In the genomic region with DNA sequence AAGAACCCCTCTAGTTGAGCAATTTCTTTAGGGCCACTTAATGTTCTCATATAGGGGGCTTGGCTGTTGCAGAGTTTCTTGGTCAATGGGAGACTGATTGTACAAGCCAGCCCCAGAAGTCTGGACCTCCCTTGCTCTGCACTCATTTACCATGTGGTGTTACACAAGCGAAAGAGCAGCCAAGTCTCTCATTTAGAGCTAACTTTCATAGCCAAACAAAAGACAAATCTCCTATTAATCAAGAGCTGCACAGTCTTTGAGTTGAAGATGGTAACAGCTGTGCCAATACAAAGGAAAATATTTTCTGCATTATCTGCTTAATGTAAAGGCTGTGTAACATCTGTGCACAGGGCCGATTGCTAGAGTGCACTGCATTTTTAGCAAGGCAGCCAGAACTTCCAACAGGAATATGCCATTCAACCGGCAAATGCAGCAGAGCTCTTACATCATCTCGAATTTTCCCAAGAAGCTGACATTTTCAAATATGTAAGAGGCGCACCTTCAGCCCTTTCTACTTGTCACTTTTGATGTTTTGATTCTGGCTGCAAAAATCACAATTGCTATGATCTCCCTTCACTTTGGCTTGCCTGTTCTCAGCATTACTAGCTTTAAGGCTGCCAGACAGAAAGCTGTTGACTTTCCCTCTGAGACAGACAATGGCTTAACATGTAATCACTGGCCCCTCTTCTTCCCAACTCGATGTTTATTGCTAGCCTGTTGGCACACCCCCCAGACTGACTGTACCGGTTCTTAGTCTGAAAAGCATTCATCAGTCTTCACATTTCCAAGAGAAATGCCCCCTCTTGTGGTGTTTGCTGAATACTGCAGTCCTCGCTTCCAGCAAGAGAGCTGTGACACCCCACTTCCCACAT, we compare ENCODE assay signal across 8 cellular contexts.
DNase-seq lines count a peak whose midpoint lies in the region; ATAC-seq, FAIRE-seq and TF ChIP-seq lines count a peak whose summit lies in the region.

No MANE protein-coding gene starts in this region.

- peak; percentile 84 for TF ChIP-seq RAD21 in GM12878 (IDR thresholded peaks at IDR 0.05; ENCODE audit: insufficient read depth, low read depth, low read length)

- SMC1A ChIA-PET in GM12878 (lab: Charles Lee; ENCODE audit: uncharacterized antibody, unreplicated experiment) = interaction anchor here (0.6 to 4.8 kb wide), 54 partner anchors 9 to 883 kb away, joined by 3 to 26 read pairs (median 4); no protein-coding TSS in a partner anchor

- H3K4me2 ChIP-seq in GM12878 (ENCODE audit: control insufficient read depth, insufficient read depth) = no peak overlapping the region

- WGBS in GM12878 (ENCODE audit: insufficient coverage, insufficient replicate concordance, low lambda C conversion rate, missing lambda C conversion rate) = 25% methylated on average over 8 of the region's 8 CpGs

- H3K27me3 ChIP-seq in GM12878 (replicated peaks in 1 of 2; ENCODE audit: control insufficient read depth in 2 of 2, insufficient read depth in 2 of 2, low read length in 1 of 2) = no peaks in the 10 kb centered on the region
- H3K27me3 ChIP-seq in skeletal muscle tissue (ENCODE audit: control insufficient read depth in 3 of 3, insufficient read depth in 3 of 3, low read length in 3 of 3) = no peaks in the 10 kb centered on the region

- DNase-seq in NCI-H187 treated with DMSO at 0.1 percent for 48 hours (lab: John Stamatoyannopoulos, UW) = peak; percentile 7
- peak; percentile 62 for DNase-seq in T1000 (lab: John Stamatoyannopoulos, UW)
- peak; percentile 51 for DNase-seq in GM12878 (ENCODE audit: low read depth, low spot score)
- DNase-seq in iPS DF 19.7 (ENCODE audit: low read depth, low spot score) = peak; percentile 56

- peak overlapping the region; percentile 75 for H2AFZ ChIP-seq in GM12878 (ENCODE audit: control insufficient read depth, low read depth, low read length)

- no peaks in the 10 kb centered on the region for H3K36me3 ChIP-seq in GM12878 (ENCODE audit: control insufficient read depth in 2 of 2, insufficient read depth in 2 of 2, low read length in 1 of 2)
- no peaks in the 10 kb centered on the region for H3K36me3 ChIP-seq in skeletal muscle tissue (ENCODE audit: control insufficient read depth in 3 of 3, insufficient read depth in 3 of 3, low read length in 3 of 3)

- in situ Hi-C loops in GM12878 (cut with MboI) = no loop called here

- no peaks in the 10 kb centered on the region for H3K79me2 ChIP-seq in GM12878 (ENCODE audit: control insufficient read depth, insufficient read depth, low read length)

- TF ChIP-seq CTCF in 22Rv1 (IDR thresholded peaks at IDR 0.05) (peak; percentile 75), GM12878 (IDR thresholded peaks at IDR 0.05 in 2 of 3, conservative IDR thresholded peaks at IDR 0.05 in 1 of 3; ENCODE audit: control insufficient read depth in 2 of 3, extremely low read depth in 1 of 3, insufficient read depth in 1 of 3, low read depth in 3 of 3, low read length in 3 of 3) (peak; percentile 88 to 91 (median 89))

- intact Hi-C loops in GM12878 (cut with micrococcal nuclease; ENCODE audit: unreplicated experiment) = loop anchor here (5.0 to 10.0 kb wide), 3 partner anchors 209 to 959 kb away; no protein-coding TSS in a partner anchor

- TF ChIP-seq EP300 in GM12878 (IDR thresholded peaks at IDR 0.05; ENCODE audit: borderline replicate concordance in 1 of 2, control insufficient read depth in 1 of 2, low read depth in 2 of 2, low read length in 2 of 2) = no peak

- no peaks in the 10 kb centered on the region; the same call in 1 of the 2 replicates for H3K4me1 ChIP-seq in GM12878 (ENCODE audit: control insufficient read depth, insufficient read depth, low read length)
- H3K4me1 ChIP-seq in skeletal muscle tissue (ENCODE audit: control insufficient read depth in 3 of 3, insufficient read depth in 3 of 3, low read length in 3 of 3) = peaks cover 0 to 11% (median 9%) of the 10 kb centered on the region in 3 donors

- FAIRE-seq in GM12878 (lab: Jason Lieb, UNC) = peak; percentile 57

- H4K20me1 ChIP-seq in GM12878 (ENCODE audit: control insufficient read depth, insufficient read depth) = no peaks in the 10 kb centered on the region

- POLR2A ChIA-PET in GM12878 (lab: Charles Lee) = interaction anchor here (0.8 to 1.3 kb wide), 4 partner anchors 16 to 87 kb away, joined by 3 to 7 read pairs (median 4); no protein-coding TSS in a partner anchor

- no peak for TF ChIP-seq POLR2A in GM12878 (IDR thresholded peaks at IDR 0.05; ENCODE audit: low read depth, low read length)

- ATAC-seq in GM18499 (IDR thresholded peaks at IDR 0.05; ENCODE audit: insufficient read depth, unreplicated experiment) = peak; percentile 72
- ATAC-seq in HG02938 (IDR thresholded peaks at IDR 0.05; ENCODE audit: unreplicated experiment) = peak; percentile 93
- ATAC-seq in GM12878 = peak; percentile 96

- H3K9me3 ChIP-seq in GM12878 (replicated peaks; ENCODE audit: control insufficient read depth, insufficient read depth, low read length) (no peaks in the 10 kb centered on the region), skeletal muscle tissue (ENCODE audit: control insufficient read depth in 3 of 3, low read length in 3 of 3) (no peaks in the 10 kb centered on the region)

- RAD21 ChIA-PET in GM12878 (lab: Charles Lee; ENCODE audit: unreplicated experiment) = interaction anchor here (0.5 to 3.7 kb wide), 54 partner anchors 9 to 953 kb away, joined by 3 to 19 read pairs (median 4); no protein-coding TSS in a partner anchor

- H3K4me3 ChIP-seq in GM12878 (no peak overlapping the region), skeletal muscle tissue (ENCODE audit: low read length in 3 of 3) (peak overlapping the region in 2 of 3 donors; percentile 41 to 52)

- CTCF ChIA-PET in GM12878 (lab: Yijun Ruan, JAX) = interaction anchor here (0.6 to 4.9 kb wide), 86 partner anchors 9 to 979 kb away, joined by 3 to 62 read pairs (median 5); no protein-coding TSS in a partner anchor

- no peak overlapping the region for H3K27ac ChIP-seq in 22Rv1
- H3K27ac ChIP-seq in GM12878 (ENCODE audit: control insufficient read depth, insufficient read depth) = no peak overlapping the region
- no peak overlapping the region for H3K27ac ChIP-seq in skeletal muscle tissue (ENCODE audit: low read depth, low read length)

- no peak overlapping the region for H3K9ac ChIP-seq in GM12878 (ENCODE audit: control insufficient read depth, insufficient read depth, low read length)
- H3K9ac ChIP-seq in skeletal muscle tissue (ENCODE audit: low read depth in 1 of 3, low read length in 3 of 3) = peak overlapping the region in 1 of 3 donors; percentile 17

- no TSS peak for BruUV-seq in GM12878 (replicated peaks; lab: Mats Ljungman, UMichigan)

TF ChIP-seq in GM12878, 131 proteins besides CTCF, POLR2A, EP300 and RAD21:
- TF ChIP-seq, protein P1, sequence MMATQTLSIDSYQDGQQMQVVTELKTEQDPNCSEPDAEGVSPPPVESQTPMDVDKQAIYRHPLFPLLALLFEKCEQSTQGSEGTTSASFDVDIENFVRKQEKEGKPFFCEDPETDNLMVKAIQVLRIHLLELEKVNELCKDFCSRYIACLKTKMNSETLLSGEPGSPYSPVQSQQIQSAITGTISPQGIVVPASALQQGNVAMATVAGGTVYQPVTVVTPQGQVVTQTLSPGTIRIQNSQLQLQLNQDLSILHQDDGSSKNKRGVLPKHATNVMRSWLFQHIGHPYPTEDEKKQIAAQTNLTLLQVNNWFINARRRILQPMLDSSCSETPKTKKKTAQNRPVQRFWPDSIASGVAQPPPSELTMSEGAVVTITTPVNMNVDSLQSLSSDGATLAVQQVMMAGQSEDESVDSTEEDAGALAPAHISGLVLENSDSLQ (IDR thresholded peaks at IDR 0.05) = no peak
- TF ChIP-seq POLR2AphosphoS5 (IDR thresholded peaks at IDR 0.05; ENCODE audit: low read length) (no peak), SMARCA5 (IDR thresholded peaks at IDR 0.05) (peak; percentile 60; the same call in 1 of the 2 replicates), RFX5 (IDR thresholded peaks at IDR 0.05; ENCODE audit: low read depth, low read length) (no peak), YY1 (IDR thresholded peaks at IDR 0.05; ENCODE audit: low read depth, low read length) (peak; percentile 69; the same call in 1 of the 2 replicates), SMC3 (IDR thresholded peaks at IDR 0.05; ENCODE audit: borderline replicate concordance, low read length) (peak; percentile 78), ZBED1 (IDR thresholded peaks at IDR 0.05; ENCODE audit: borderline replicate concordance) (0 out of 2 replicates have a peak, but pooled peaks have one; percentile 29)
TF ChIP-seq in GM12878: peak in this region for 4.

Comparison
In these comparisons a context has a peak if more than half of its experiments do, and no peak if none do; other contexts are left out.
1. DNase-seq: peak in every context shown above with its lines; median percentile 62 in T1000; 56 in iPS DF 19.7; 51 in GM12878; 7 in NCI-H187 treated with DMSO at 0.1 percent for 48 hours.